ENCODE assay signal across 18 cellular contexts in genomic region chr17:27891841-27892240, GRCh38.
"Had no signal": no experiment of that assay in that cellular context is flagged by ENCODE, and none has a peak within 500 bp of the region (broad histone marks: within the 10 kb centered on the region; RNA-seq: fewer than 3 reads in every experiment).

No MANE protein-coding gene starts in this region.

- ATAC-seq: activated naive CD8-positive, alpha-beta T cell treated with anti-CD3 and anti-CD28 coated beads, Interleukin-2, amount 50 U/mL, for 24 hours; activated T-cell treated with anti-CD3 and anti-CD28 coated beads, Interleukin-2, amount 50 U/mL, for 72 hours; heart left ventricle; stimulated activated memory B cell treated with anti-CD40 and anti-IgM and Interleukin-4, amounts not matched to agents 10 μg/mL and 1 μg/mL and 100 μg/mL, for 72 hours had no signal

- H3K27ac ChIP-seq: ascending aorta, epithelial cell of prostate had no signal

- H3K27me3 Mint-ChIP-seq: stimulated activated memory B cell treated with anti-CD40 and anti-IgM and Interleukin-4, amounts not matched to agents 10 μg/mL and 1 μg/mL and 100 μg/mL, for 72 hours had no signal

- H3K9me3 ChIP-seq: ascending aorta, heart left ventricle, neutrophil, right atrium auricular region, uterus had no signal

- H3K4me1 ChIP-seq: uterus had no signal

- H3K36me3 Mint-ChIP-seq: stimulated activated memory B cell treated with anti-CD40 and anti-IgM and Interleukin-4, amounts not matched to agents 10 μg/mL and 1 μg/mL and 100 μg/mL, for 72 hours had no signal

- H3K27me3 ChIP-seq: ascending aorta, heart left ventricle, neutrophil, right atrium auricular region, uterus had no signal

- H3K27ac Mint-ChIP-seq: T-helper 2 cell treated with Interferon-gamma antibody and Interleukin-4, amounts not matched to agents 5 μg/mL and 100 μg/mL, for 36 hours had no signal

- H3K36me3 ChIP-seq: ascending aorta, heart left ventricle, neutrophil, right atrium auricular region, uterus had no signal

- H3K9me3 Mint-ChIP-seq: activated naive CD8-positive, alpha-beta T cell treated with anti-CD3 and anti-CD28 coated beads, Interleukin-2, amount 50 U/mL, for 24 hours; activated T-cell treated with anti-CD3 and anti-CD28 coated beads, Interleukin-2, amount 50 U/mL, for 72 hours; immature natural killer cell; stimulated activated memory B cell treated with anti-CD40 and anti-IgM and Interleukin-4, amounts not matched to agents 10 μg/mL and 1 μg/mL and 100 μg/mL, for 72 hours; T-helper 2 cell treated with Interferon-gamma antibody and Interleukin-4, amounts not matched to agents 5 μg/mL and 100 μg/mL, for 36 hours had no signal

- DNase-seq: activated CD4-positive, alpha-beta T cell treated with anti-CD3 and anti-CD28 coated beads for 1 hour; activated CD8-positive, alpha-beta memory T cell treated with anti-CD3 and anti-CD28 coated beads, Interleukin-2, amount 50 U/mL, for 48 hours; activated gamma-delta T cell treated with Interleukin-2 at 50 U/mL for 16 hours; activated naive CD8-positive, alpha-beta T cell treated with anti-CD3 and anti-CD28 coated beads, Interleukin-2, amount 50 U/mL, for 24 hours; activated T-cell treated with anti-CD3 and anti-CD28 coated beads, Interleukin-2, amount 50 U/mL, for 72 hours; dermis blood vessel endothelial cell; foreskin melanocyte; heart left ventricle; immature natural killer cell; mesenchymal stem cell; stimulated activated CD4-positive, alpha-beta T cell treated with anti-CD3 and anti-CD28 coated beads, Interleukin-2, amount 100 ng/mL, for 48 hours; uterus had no signal
